ENCODE assay signal across 8 cellular contexts in the genomic region with DNA sequence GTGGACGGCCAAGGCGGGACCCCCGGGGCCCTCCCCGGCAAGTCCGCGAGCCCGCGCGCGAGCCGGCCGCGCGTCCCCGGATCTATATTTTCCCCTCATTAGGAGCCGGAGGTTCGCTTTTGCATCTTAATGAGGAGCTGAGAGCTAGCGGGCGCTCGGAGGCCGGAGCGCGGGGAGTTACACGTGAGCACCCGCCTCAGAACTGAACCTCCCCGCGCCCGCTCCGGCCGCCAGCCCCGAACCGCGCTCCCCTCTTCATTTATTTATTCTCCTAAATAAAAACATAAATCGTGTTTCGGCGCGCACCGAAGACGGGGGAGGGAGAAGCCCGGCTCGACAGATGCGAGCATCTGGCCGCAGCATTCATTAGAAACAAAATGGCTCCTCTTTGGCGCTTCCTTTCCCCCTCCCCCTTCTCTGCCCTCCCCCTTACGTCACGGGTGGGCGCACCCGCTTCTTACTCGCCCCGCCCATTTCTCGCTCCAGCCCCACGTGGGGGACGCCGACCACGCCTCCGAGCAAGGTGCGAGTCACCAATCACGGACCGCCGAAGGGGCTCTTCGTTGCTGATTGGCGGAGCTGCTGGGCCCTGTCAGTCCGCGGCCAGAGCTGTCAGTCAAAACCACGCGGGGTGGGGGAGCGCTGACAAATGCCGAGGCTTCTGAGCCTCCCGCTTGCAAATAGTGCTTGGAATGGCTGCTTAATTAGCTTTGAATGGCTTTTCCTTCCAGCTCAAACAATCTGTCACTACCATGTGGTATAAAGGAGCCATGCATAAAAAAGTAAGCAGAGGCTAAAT. TPM values are rescaled to one million over a fixed set of nuclear protein-coding genes. Genes with fewer than 3 reads are reported as not detected.
DNase-seq lines count a peak whose midpoint lies in the region; ATAC-seq and TF ChIP-seq lines count a peak whose summit lies in the region.

No MANE protein-coding gene starts in this region.

- H4K8ac ChIP-seq in trophoblast cell (ENCODE audit: low read depth, low read length): peak overlapping the region; percentile 50

- TF ChIP-seq EP300 in transverse colon (IDR thresholded peaks at IDR 0.05; ENCODE audit: low read depth): no peak

- no peak overlapping the region for H3K9ac ChIP-seq in trophoblast cell (ENCODE audit: low read length)

- peak overlapping the region; percentile 76 for H3K4me3 ChIP-seq in GM12865 (ENCODE audit: low read depth, low read length)
- H3K4me3 ChIP-seq in adrenal gland: peak overlapping the region in 3 of 4 donors; percentile 13 to 93 (median 26)
- peak overlapping the region; percentile 33 for H3K4me3 ChIP-seq in trophoblast cell (ENCODE audit: low read depth, low read length)
- H3K4me3 ChIP-seq in transverse colon: peak overlapping the region; percentile 41 to 94 (median 70)

- H2BK120ac ChIP-seq in trophoblast cell (ENCODE audit: insufficient read depth, low read length, poor library complexity): peak overlapping the region; percentile 70

- no peaks in the 10 kb centered on the region for H3K9me3 ChIP-seq in adrenal gland (replicated peaks in 1 of 3)
- H3K9me3 ChIP-seq in trophoblast cell (ENCODE audit: insufficient read depth, low read depth, low read length): peaks cover 2% of the 10 kb centered on the region
- H3K9me3 ChIP-seq in transverse colon: no peaks in the 10 kb centered on the region

- DNase-seq in GM12865 (ENCODE audit: low read depth) (peak; percentile 100), NCI-H1436 treated with DMSO at 0.1 percent for 48 hours (lab: John Stamatoyannopoulos, UW) (peak; percentile 98), T follicular helper cell (ENCODE audit: low read depth) (peak; percentile 100), adrenal gland (peak; percentile 100), cardiac septum (ENCODE audit: low spot score) (peak; percentile 100), trophoblast cell (peak; percentile 99 to 100), transverse colon (peak; percentile 100)

- no peak overlapping the region for H3K23ac ChIP-seq in trophoblast cell (ENCODE audit: low read length)

- peak overlapping the region; percentile 68 for H4K91ac ChIP-seq in trophoblast cell (ENCODE audit: low read depth, low read length)

- peak overlapping the region; percentile 32 for H3K14ac ChIP-seq in trophoblast cell (ENCODE audit: low read length)

- H3K18ac ChIP-seq in trophoblast cell (ENCODE audit: low read length): peak overlapping the region; percentile 41

- intact Hi-C loops in adrenal gland (cut with DNase I): loop anchor here in 1 of 2 donors (10.0 kb wide), 1 partner anchor 375 kb away; no protein-coding TSS in a partner anchor
- intact Hi-C loops in cardiac septum (cut with DNase I): loop anchor here (5.0 to 10.0 kb wide), 3 partner anchors 263 to 502 kb away; no protein-coding TSS in a partner anchor
- intact Hi-C loops in transverse colon (cut with DNase I; ENCODE audit: low total_unique reads): loop anchor here (5.0 to 10.0 kb wide), 2 partner anchors 165 to 223 kb away; no protein-coding TSS in a partner anchor

- TF ChIP-seq POLR2A in adrenal gland (IDR thresholded peaks at IDR 0.05): peak; percentile 51 to 85
- peak; percentile 95 for TF ChIP-seq POLR2A in transverse colon (IDR thresholded peaks at IDR 0.05)

- H3K27me3 ChIP-seq in adrenal gland: no peaks in the 10 kb centered on the region
- H3K27me3 ChIP-seq in trophoblast cell (ENCODE audit: insufficient read depth, low read length): peaks cover 3% of the 10 kb centered on the region
- no peaks in the 10 kb centered on the region for H3K27me3 ChIP-seq in transverse colon

- no peak overlapping the region for H2AK5ac ChIP-seq in trophoblast cell (ENCODE audit: low read length)

- peak overlapping the region; percentile 96 for H3K4me2 ChIP-seq in trophoblast cell (ENCODE audit: low read length)

- peak; percentile 79 for ATAC-seq in HG02798 (IDR thresholded peaks at IDR 0.05; ENCODE audit: poor library complexity, unreplicated experiment)

- peaks cover 40 to 62% of the 10 kb centered on the region in 2 donors for H3K4me1 ChIP-seq in adrenal gland (replicated peaks in 1 of 2)
- H3K4me1 ChIP-seq in trophoblast cell (ENCODE audit: control insufficient read depth in 1 of 2, insufficient read depth in 2 of 2, low read length in 2 of 2): peaks cover 14 to 24% of the 10 kb centered on the region in 2 experiments
- H3K4me1 ChIP-seq in transverse colon: peaks cover 14 to 48% (median 44%) of the 10 kb centered on the region in 4 donors

- peaks cover 23% of the 10 kb centered on the region for H3K79me2 ChIP-seq in trophoblast cell (ENCODE audit: control insufficient read depth, insufficient read depth, low read length, poor library complexity)

- H3K27ac ChIP-seq in adrenal gland (peak overlapping the region; percentile 74 to 97 (median 94)), trophoblast cell (ENCODE audit: low read depth, low read length) (no peak overlapping the region), transverse colon (peak overlapping the region; percentile 95 to 97 (median 96))

- H3K79me1 ChIP-seq in trophoblast cell (ENCODE audit: low read length): peaks cover 37% of the 10 kb centered on the region

- peak overlapping the region; percentile 49 for H2BK5ac ChIP-seq in trophoblast cell (ENCODE audit: low read depth, low read length, poor library complexity)

- no peak overlapping the region for H4K12ac ChIP-seq in trophoblast cell (ENCODE audit: low read depth, low read length)

- H3K4ac ChIP-seq in trophoblast cell (ENCODE audit: low read depth, low read length): peak overlapping the region; percentile 44

- H2AFZ ChIP-seq in trophoblast cell (ENCODE audit: insufficient read depth, low read length, poor library complexity): peak overlapping the region; percentile 64

- H3K36me3 ChIP-seq in adrenal gland (replicated peaks in 1 of 2) (no peaks in the 10 kb centered on the region), trophoblast cell (ENCODE audit: control insufficient read depth in 1 of 2, insufficient read depth in 2 of 2, low read length in 2 of 2) (peaks cover 0 to 3% of the 10 kb centered on the region in 2 experiments), transverse colon (no peaks in the 10 kb centered on the region)

- 0 to 1% (median 1%) methylated on average over 36 to 69 of the region's 69 CpGs for WGBS in adrenal gland, 4 donors
- WGBS in trophoblast cell (ENCODE audit: extremely low coverage, insufficient coverage, insufficient read length): no CpG with 5 or more reads among the region's 69 CpGs
- WGBS in transverse colon (ENCODE audit: low coverage in 1 of 2), 2 donors: 0% methylated on average over 11 to 53 of the region's 69 CpGs

- no peak overlapping the region for H2BK12ac ChIP-seq in trophoblast cell (ENCODE audit: low read length)

- in situ Hi-C loops in transverse colon (cut with MboI; ENCODE audit: low pct_ligation_motif_present in 1 of 4, low pct_unique_long_range_greater_than_20kb in 1 of 4, low sequenced_read_pairs in 3 of 4): no loop called here

- no peak for TF ChIP-seq CTCF in GM12865 (IDR thresholded peaks at IDR 0.05; ENCODE audit: insufficient read depth, low read depth, low read length, missing control alignments)
- TF ChIP-seq CTCF in adrenal gland (IDR thresholded peaks at IDR 0.05): no peak
- peak in 1 of 5 experiments; percentile 11 for TF ChIP-seq CTCF in transverse colon (IDR thresholded peaks at IDR 0.05)

RNA-seq across cellular contexts. Expression of a gene that starts 1.6 kb away (rescaled TPM):
- total RNA-seq in adrenal gland (10 to 100 TPM in 7 of 8 donors, 1 to 10 TPM in 1; 6.5 to 73.3 (median 40.4) TPM), cardiac septum (32.6 TPM), transverse colon (100 to 1,000 TPM in 2 of 4 donors, 10 to 100 TPM in 2; 49.8 to 223 (median 114) TPM)
- 10 to 100 TPM in 2 of 3 donors, 1 to 10 TPM in 1; 5.5 to 24.9 (median 10.9) TPM for polyA plus RNA-seq in adrenal gland
- 139 and 146 TPM in 2 replicates for polyA plus RNA-seq in trophoblast cell (2013)

Comparison
In these comparisons a context has a peak if more than half of its experiments do, and no peak if none do; other contexts are left out.
1. H3K4me3 ChIP-seq: peak in every context shown above with its lines; median percentile 76 in GM12865; 70 in transverse colon; 33 in trophoblast cell; 26 in adrenal gland.